8 cellular contexts compared by ENCODE assay signal in the genomic region with DNA sequence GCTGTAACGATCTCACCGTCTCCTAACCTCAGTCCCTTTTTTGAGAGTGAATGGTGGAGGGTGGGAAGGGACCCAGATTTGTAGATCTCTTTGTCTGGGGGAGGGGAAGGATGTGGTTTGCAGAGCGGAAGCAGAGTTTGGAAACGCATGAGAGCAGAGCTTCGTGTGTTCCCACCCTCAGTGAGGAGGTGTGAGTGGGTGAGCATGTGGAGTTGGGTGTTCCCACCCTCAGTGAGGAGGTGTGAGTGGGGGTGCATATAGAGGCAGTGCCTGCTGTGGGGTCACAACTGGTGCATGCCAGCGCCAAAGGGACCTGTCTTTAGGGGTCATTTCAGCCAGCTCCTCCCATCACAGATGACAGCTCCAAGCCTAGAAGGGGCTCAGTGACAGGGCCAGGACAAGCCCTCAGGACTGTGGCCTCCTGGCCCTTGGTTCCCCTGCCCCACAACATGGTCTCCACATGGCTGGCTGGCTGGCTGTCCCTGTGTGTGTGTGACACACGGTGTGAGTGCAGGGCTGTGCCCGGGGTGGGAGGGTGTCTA. TPM values are rescaled to one million over a fixed set of nuclear protein-coding genes. Genes with fewer than 3 reads are reported as not detected.
DNase-seq lines count a peak whose midpoint lies in the region; ATAC-seq and TF ChIP-seq lines count a peak whose summit lies in the region.

No MANE protein-coding gene starts in this region.

- peak overlapping the region; percentile 42 for H3K4me3 Mint-ChIP-seq in Caco-2 (ENCODE audit: unreplicated experiment)

- POLR2A ChIA-PET in Caco-2 (lab: Charles Lee): interaction anchor here (0.9 kb wide), 1 partner anchor 10 kb away, joined by 3 read pairs; no protein-coding TSS in a partner anchor

- CTCF ChIA-PET in Caco-2 (lab: Charles Lee): no interaction called here

- peak overlapping the region; percentile 58 for H3K27ac Mint-ChIP-seq in Caco-2 (ENCODE audit: unreplicated experiment)

- no peak for TF ChIP-seq CTCF in Caco-2 (IDR thresholded peaks at IDR 0.05; ENCODE audit: insufficient read depth in 1 of 2, low read depth in 1 of 2, low read length in 1 of 2, severe bottlenecking in 1 of 2, unreplicated experiment in 1 of 2)
- no peak for TF ChIP-seq CTCF in spleen (IDR thresholded peaks at IDR 0.05 in 8 of 11, conservative IDR thresholded peaks at IDR 0.05 in 3 of 11)

- H3K27me3 Mint-ChIP-seq in Caco-2 (ENCODE audit: insufficient read depth, unreplicated experiment): no peaks in the 10 kb centered on the region

- TF ChIP-seq POLR2A in Raji (IDR thresholded peaks at IDR 0.05; ENCODE audit: insufficient read depth, low read depth, low read length) (0 out of 2 replicates have a peak, but pooled peaks have one; percentile 13), spleen (IDR thresholded peaks at IDR 0.05) (no peak)

- H3K4me1 Mint-ChIP-seq in Caco-2 (ENCODE audit: low read depth, unreplicated experiment): peaks cover 15% of the 10 kb centered on the region

- H3K4me3 ChIP-seq in Caco-2 (ENCODE audit: low read depth, low read length) (no peak overlapping the region), spleen (peak overlapping the region in 1 of 8 donors; percentile 34)

- H3K9me3 ChIP-seq in Caco-2: no peaks in the 10 kb centered on the region
- H3K9me3 ChIP-seq in spleen: no peaks in the 10 kb centered on the region

- WGBS in spleen, 5 donors: 35 to 42% (median 36%) methylated on average over 8 of the region's 8 CpGs

- intact Hi-C loops in Caco-2 (cut with micrococcal nuclease; ENCODE audit: unreplicated experiment): no loop called here
- intact Hi-C loops in spleen (cut with DNase I; ENCODE audit: low total_unique reads): no loop called here
- intact Hi-C loops in left colon (cut with DNase I, micrococcal nuclease): no loop called here

- H3K4me1 ChIP-seq in Caco-2 (peaks cover 13% of the 10 kb centered on the region), spleen (peaks cover 46 to 97% (median 73%) of the 10 kb centered on the region in 6 donors)

- H3K36me3 ChIP-seq in Caco-2 (ENCODE audit: control insufficient read depth, insufficient read depth, low read length): no peaks in the 10 kb centered on the region; the same call in 1 of the 2 replicates
- H3K36me3 ChIP-seq in spleen: peaks cover 0 to 42% (median 15%) of the 10 kb centered on the region in 6 donors

- peaks cover 34% of the 10 kb centered on the region for H3K36me3 Mint-ChIP-seq in Caco-2 (ENCODE audit: insufficient read depth, unreplicated experiment)

- H3K27ac ChIP-seq in spleen: peak overlapping the region; percentile 67 to 93 (median 88)

- no peaks in the 10 kb centered on the region for H3K27me3 ChIP-seq in Caco-2 (replicated peaks; ENCODE audit: control insufficient read depth, insufficient read depth, low read length)
- H3K27me3 ChIP-seq in spleen (replicated peaks in 1 of 7): no peaks in the 10 kb centered on the region

- no TSS peak for BruUV-seq in Caco-2 (replicated peaks; lab: Mats Ljungman, UMichigan)

- DNase-seq in Caco-2: no peak
- DNase-seq in activated effector memory CD4-positive, alpha-beta T cell treated with anti-CD3 and anti-CD28 coated beads, Interleukin-2, amount 50 U/mL, for 16 hours: peak; percentile 87
- peak; percentile 91 for DNase-seq in spleen
- DNase-seq in NCI-H82 (lab: John Stamatoyannopoulos, UW): no peak
- DNase-seq in SHP77 (lab: John Stamatoyannopoulos, UW): no peak
- DNase-seq in dermis blood vessel endothelial cell: no peak
- DNase-seq in left colon: no peak

- ATAC-seq in left colon: no peak

- H3K9me3 Mint-ChIP-seq in Caco-2 (ENCODE audit: unreplicated experiment): no peaks in the 10 kb centered on the region

RNA-seq across cellular contexts. Expression of a gene that starts 1.8 kb away (rescaled TPM):
- total RNA-seq in Caco-2 (2022) (16.6 and 18.3 TPM in 2 replicates), spleen (10 to 100 TPM in 4 of 7 donors, 1 to 10 TPM in 3; 4.9 to 22.2 (median 11.5) TPM), dermis blood vessel endothelial cell (1.7 and 3.4 TPM in 2 replicates), left colon (10 to 100 TPM; 91.6 to 99.8 TPM)
- 10 to 100 TPM; 11.2 to 27.5 (median 24.0) TPM for polyA plus RNA-seq in spleen

RNA-seq across cellular contexts. Expression of a gene that starts 19.8 kb away (rescaled TPM):
- total RNA-seq in Caco-2 (2022) (91.3 and 95.1 TPM in 2 replicates), spleen (10 to 100 TPM; 13.1 to 57.6 (median 25.7) TPM), dermis blood vessel endothelial cell (2.4 and 7.8 TPM in 2 replicates), left colon (10 to 100 TPM; 41.1 to 53.7 TPM)
- polyA plus RNA-seq in spleen: 10 to 100 TPM; 13.7 to 28.5 (median 25.7) TPM

RNA-seq across cellular contexts. Expression of a gene that starts 23.3 kb away (rescaled TPM):
- 69.7 and 72.5 TPM in 2 replicates for total RNA-seq in Caco-2 (2022)
- total RNA-seq in spleen: 100 to 1,000 TPM; 112 to 244 (median 183) TPM
- polyA plus RNA-seq in spleen: 100 to 1,000 TPM in 1 of 3 donors, 10 to 100 TPM in 2; 27.3 to 124 (median 35.5) TPM
- total RNA-seq in dermis blood vessel endothelial cell: 23.9 and 25.9 TPM in 2 replicates
- 10 to 100 TPM; 82.5 to 87.9 TPM for total RNA-seq in left colon

RNA-seq across cellular contexts. Expression of a gene that starts 24.2 kb away (rescaled TPM):
- 427 and 465 TPM in 2 replicates for total RNA-seq in Caco-2 (2022)
- total RNA-seq in spleen: 100 to 1,000 TPM; 119 to 182 (median 162) TPM
- polyA plus RNA-seq in spleen: 100 to 1,000 TPM; 199 to 235 (median 214) TPM
- 188 and 348 TPM in 2 replicates for total RNA-seq in dermis blood vessel endothelial cell
- total RNA-seq in left colon: 100 to 1,000 TPM; 131 to 154 TPM

RNA-seq across cellular contexts. Expression of a gene that starts 53.6 kb away (rescaled TPM):
- 17.1 and 19.1 TPM in 2 replicates for total RNA-seq in Caco-2 (2022)
- 1 to 10 TPM in 6 of 7 donors, under 1 TPM in 1; 0.51 to 6.4 (median 2.2) TPM for total RNA-seq in spleen
- 1 to 10 TPM; 1.5 to 3.5 (median 3.1) TPM for polyA plus RNA-seq in spleen
- 0.65 and 1.2 TPM in 2 replicates for total RNA-seq in dermis blood vessel endothelial cell
- under 1 TPM; 0.22 to 0.46 TPM for total RNA-seq in left colon

Comparison
In these comparisons a context has a peak if more than half of its experiments do, and no peak if none do; other contexts are left out.
1. DNase-seq: peak in activated effector memory CD4-positive, alpha-beta T cell treated with anti-CD3 and anti-CD28 coated beads, Interleukin-2, amount 50 U/mL, for 16 hours (single experiment) and spleen (single experiment); none in Caco-2 (0 of 2), NCI-H82 (single experiment), SHP77 (0 of 2), dermis blood vessel endothelial cell (single experiment) and left colon (0 of 2).